Comparison of ENCODE assay signal across 8 cellular contexts in genomic region chr16:69424935-69425784, GRCh38. TPM values are rescaled to one million over a fixed set of nuclear protein-coding genes. Genes with fewer than 3 reads are reported as not detected.
DNase-seq lines count a peak whose midpoint lies in the region; ATAC-seq and TF ChIP-seq lines count a peak whose summit lies in the region.

No MANE protein-coding gene starts in this region.

- H3K4me3 ChIP-seq in CD4-positive, alpha-beta memory T cell (ENCODE audit: low read length in 2 of 2), result peak overlapping the region; percentile 80 to 84
- H3K4me3 ChIP-seq in ascending aorta, result peak overlapping the region; percentile 80 to 93
- peak overlapping the region; percentile 69 to 92 (median 91) for H3K4me3 ChIP-seq in right lobe of liver
- peak overlapping the region; percentile 66 for H3K4me3 ChIP-seq in urinary bladder (ENCODE audit: low read depth, low read length)

- TF ChIP-seq POLR2A in right lobe of liver (IDR thresholded peaks at IDR 0.05), result no peak

- CTCF ChIA-PET in CD4-positive, alpha-beta memory T cell (lab: Charles Lee; ENCODE audit: partially characterized antibody), result interaction anchor here (1.0 to 1.5 kb wide), 3 partner anchors 10 to 29 kb away, joined by 4 to 7 read pairs (median 4); no protein-coding TSS in a partner anchor

- H3K4me1 Mint-ChIP-seq in CD4-positive, alpha-beta memory T cell, result peaks cover 26 to 52% (median 33%) of the 10 kb centered on the region in 4 donors

- WGBS in right lobe of liver (ENCODE audit: insufficient coverage, low coverage, low lambda C conversion rate, missing lambda C conversion rate), result 8% methylated on average over 11 of the region's 11 CpGs
- 14% methylated on average over 11 of the region's 11 CpGs for WGBS in urinary bladder

- H3K27ac Mint-ChIP-seq in CD4-positive, alpha-beta memory T cell, result peak overlapping the region; percentile 85 to 99 (median 96)

- POLR2A ChIA-PET in CD4-positive, alpha-beta memory T cell (lab: Charles Lee; ENCODE audit: partially characterized antibody), result interaction anchor here (0.7 to 6.6 kb wide), 7 partner anchors 13 to 330 kb away, joined by 3 to 54 read pairs (median 3); partner anchors contain the start of genes NFAT5, NOB1, NQO1 and SNTB2

- ATAC-seq in right lobe of liver, result peak in 1 of 4 donors; percentile 7

- H3K9me3 Mint-ChIP-seq in CD4-positive, alpha-beta memory T cell, result peaks cover 0 to 7% (median under 1%) of the 10 kb centered on the region in 8 donors

- no peaks in the 10 kb centered on the region for H3K27me3 Mint-ChIP-seq in CD4-positive, alpha-beta memory T cell

- peaks cover 25 to 37% of the 10 kb centered on the region in 2 donors for H3K36me3 Mint-ChIP-seq in CD4-positive, alpha-beta memory T cell

- H3K27me3 ChIP-seq in CD4-positive, alpha-beta memory T cell (ENCODE audit: insufficient read depth, low read length), result no peaks in the 10 kb centered on the region
- H3K27me3 ChIP-seq in ascending aorta (no peaks in the 10 kb centered on the region), right lobe of liver (no peaks in the 10 kb centered on the region)

- DNase-seq in CD4-positive, alpha-beta memory T cell, result no peak
- peak; percentile 48 for DNase-seq in HT-29 (ENCODE audit: low spot score)
- no peak for DNase-seq in ascending aorta (ENCODE audit: low spot score in 2 of 2)
- DNase-seq in right lobe of liver, result no peak
- DNase-seq in GOT3 (lab: John Stamatoyannopoulos, UW), result no peak
- DNase-seq in COR-L47 (lab: John Stamatoyannopoulos, UW), result no peak
- no peak for DNase-seq in NCI-H187 treated with DMSO at 0.1 percent for 48 hours (lab: John Stamatoyannopoulos, UW)

- H3K27ac ChIP-seq in CD4-positive, alpha-beta memory T cell (ENCODE audit: low read depth, low read length), result peak overlapping the region; percentile 71
- peak overlapping the region; percentile 65 to 85 for H3K27ac ChIP-seq in ascending aorta
- peak overlapping the region; percentile 39 to 60 (median 49) for H3K27ac ChIP-seq in right lobe of liver
- H3K27ac ChIP-seq in urinary bladder (ENCODE audit: low read depth), result peak overlapping the region; percentile 44

- H3K4me3 Mint-ChIP-seq in CD4-positive, alpha-beta memory T cell, result peak overlapping the region; percentile 93 to 98 (median 96)

- peaks cover 5% of the 10 kb centered on the region for H3K36me3 ChIP-seq in CD4-positive, alpha-beta memory T cell (ENCODE audit: insufficient read depth, low read length)
- H3K36me3 ChIP-seq in ascending aorta (peaks cover 8 to 11% of the 10 kb centered on the region in 2 donors), right lobe of liver (peaks cover 0 to 7% (median 2%) of the 10 kb centered on the region in 4 donors), urinary bladder (ENCODE audit: insufficient read depth) (no peaks in the 10 kb centered on the region)

- TF ChIP-seq CTCF in ascending aorta (IDR thresholded peaks at IDR 0.05) (no peak), right lobe of liver (IDR thresholded peaks at IDR 0.05) (no peak)

- intact Hi-C loops in CD4-positive, alpha-beta memory T cell (cut with micrococcal nuclease), result loop anchor here (1.0 to 10.0 kb wide), 5 partner anchors 19 to 139 kb away; partner anchors contain the start of genes COG8, NIP7 and PDF
- intact Hi-C loops in ascending aorta (cut with DNase I), result loop anchor here (1.0 to 2.0 kb wide), 3 partner anchors 28 to 141 kb away; no protein-coding TSS in a partner anchor
- intact Hi-C loops in right lobe of liver (cut with DNase I), result no loop called here

- no peaks in the 10 kb centered on the region for H3K9me3 ChIP-seq in CD4-positive, alpha-beta memory T cell (ENCODE audit: control insufficient read depth in 1 of 2, low read length in 2 of 2)
- no peaks in the 10 kb centered on the region for H3K9me3 ChIP-seq in ascending aorta
- no peaks in the 10 kb centered on the region for H3K9me3 ChIP-seq in right lobe of liver

- H3K4me1 ChIP-seq in CD4-positive, alpha-beta memory T cell (ENCODE audit: insufficient read depth, low read length), result peaks cover 19% of the 10 kb centered on the region
- H3K4me1 ChIP-seq in ascending aorta, result no peaks in the 10 kb centered on the region
- H3K4me1 ChIP-seq in right lobe of liver, result peaks cover 0 to 14% (median 5%) of the 10 kb centered on the region in 4 donors
- no peaks in the 10 kb centered on the region for H3K4me1 ChIP-seq in urinary bladder (ENCODE audit: insufficient read depth)

RNA-seq across cellular contexts. Expression of gene CYB5B, which starts 0.7 kb away (rescaled TPM):
- 10 to 100 TPM; 59.2 to 64.4 TPM for total RNA-seq in CD4-positive, alpha-beta memory T cell
- 100 to 1,000 TPM; 115 to 141 TPM for polyA plus RNA-seq in CD4-positive, alpha-beta memory T cell
- 57.8 and 60.2 TPM in 2 replicates for total RNA-seq in HT-29 (2014; rRNA removed; shearing (Covaris generic))
- total RNA-seq in ascending aorta (19.2 TPM), right lobe of liver (10 to 100 TPM; 19.1 to 42.1 (median 30.5) TPM), urinary bladder (114 TPM)
- polyA plus RNA-seq in urinary bladder, result 75.2 TPM

RNA-seq across cellular contexts. Expression of gene TERF2, which starts 39.4 kb away (rescaled TPM):
- total RNA-seq in CD4-positive, alpha-beta memory T cell, result 10 to 100 TPM; 55.2 to 57.3 TPM
- polyA plus RNA-seq in CD4-positive, alpha-beta memory T cell, result 10 to 100 TPM; 19.2 to 30.1 TPM
- 6.0 and 6.9 TPM in 2 replicates for total RNA-seq in HT-29 (2014; rRNA removed; shearing (Covaris generic))
- total RNA-seq in ascending aorta (22.6 TPM), right lobe of liver (10 to 100 TPM in 5 of 6 experiments, 1 to 10 TPM in 1; 9.6 to 14.5 (median 13.5) TPM), urinary bladder (15.1 TPM)
- polyA plus RNA-seq in urinary bladder, result 17.2 TPM

Comparison
In these comparisons a context has a peak if more than half of its experiments do, and no peak if none do; other contexts are left out.
1. intact Hi-C loops: an anchor here in CD4-positive, alpha-beta memory T cell (1.0 to 10.0 kb wide) and ascending aorta (1.0 to 2.0 kb wide); none called in right lobe of liver.